26 cellular contexts compared by ENCODE assay signal in the genomic region with DNA sequence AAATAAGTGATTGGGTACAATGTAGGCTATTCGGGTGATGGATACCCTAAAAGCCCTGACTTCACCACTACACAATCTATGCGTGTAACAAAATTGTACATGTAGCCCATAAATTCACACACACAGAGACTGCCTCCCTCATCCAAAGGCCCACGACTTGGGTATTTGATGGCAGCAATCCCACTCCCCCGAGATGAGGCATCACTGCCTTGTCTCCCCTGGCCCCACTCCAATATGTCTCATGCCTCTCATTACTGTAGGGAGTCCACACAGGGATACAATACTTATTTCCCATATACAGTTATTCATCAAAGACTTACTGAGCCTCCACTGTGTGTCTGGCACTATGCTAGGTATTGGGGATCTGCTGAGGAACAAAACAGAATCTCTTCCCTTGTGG.
DNase-seq lines count a peak whose midpoint lies in the region; TF ChIP-seq lines count a peak whose summit lies in the region.
"Had no signal": no experiment of that assay in that cellular context is flagged by ENCODE, and none has a peak within 500 bp of the region (broad histone marks: within the 10 kb centered on the region; RNA-seq: fewer than 3 reads in every experiment).

No MANE protein-coding gene starts in this region.

- no peak overlapping the region for H3K4me3 ChIP-seq in esophagus muscularis mucosa
- H3K4me3 ChIP-seq: A549; BLaER1; BLaER1 treated with 17β-estradiol and CSF1 and Interleukin-3, amounts not matched to agents 10 nM and 100 nM had no signal

- 65% methylated on average over 4 of the region's 4 CpGs for WGBS in esophagus muscularis mucosa

- no peak for TF ChIP-seq POLR2A in esophagus muscularis mucosa (IDR thresholded peaks at IDR 0.05; ENCODE audit: low read depth)

- intact Hi-C loops in esophagus muscularis mucosa (cut with DNase I): no loop called here

- no peak for TF ChIP-seq EP300 in esophagus muscularis mucosa (IDR thresholded peaks at IDR 0.05)

- no peaks in the 10 kb centered on the region for H3K36me3 ChIP-seq in esophagus muscularis mucosa
- H3K36me3 ChIP-seq: BE2C; BLaER1; BLaER1 treated with 17β-estradiol and CSF1 and Interleukin-3, amounts not matched to agents 10 nM and 100 nM had no signal

- peaks cover 0 to 6% (median 2%) of the 10 kb centered on the region in 4 donors for H3K4me1 ChIP-seq in esophagus muscularis mucosa
- H3K4me1 ChIP-seq: A549; BE2C; BLaER1; BLaER1 treated with 17β-estradiol and CSF1 and Interleukin-3, amounts not matched to agents 10 nM and 100 nM; Caco-2 had no signal

- H3K27me3 ChIP-seq in esophagus muscularis mucosa: no peaks in the 10 kb centered on the region
- H3K27me3 ChIP-seq: BE2C; BLaER1; BLaER1 treated with 17β-estradiol and CSF1 and Interleukin-3, amounts not matched to agents 10 nM and 100 nM had no signal

- TF ChIP-seq CTCF in esophagus muscularis mucosa (IDR thresholded peaks at IDR 0.05): no peak

- DNase-seq in esophagus muscularis mucosa (ENCODE audit: extremely low spot score) (peak; percentile 75), COR-L47 (lab: John Stamatoyannopoulos, UW) (no peak)
- DNase-seq: 8988T; ACHN; AML-193; BE2C; C1 segment of cervical spinal cord; Caco-2; Calu3; CD4-positive, alpha-beta memory T cell; CD4-positive, alpha-beta T cell; CD4-positive, CD25-positive, alpha-beta regulatory T cell; CD8-positive, alpha-beta memory T cell; CD8-positive, alpha-beta T cell; DMS 273 treated with DMSO at 0.1 percent for 48 hours; DMS153; DMS53; DMS79; DMS79 treated with DMSO at 0.1 percent for 48 hours; DND-41; EL had no signal

- no peak overlapping the region for H3K27ac ChIP-seq in esophagus muscularis mucosa (replicated peaks in 1 of 4)
- H3K27ac ChIP-seq: 22Rv1; A549; BLaER1; BLaER1 treated with 17β-estradiol and CSF1 and Interleukin-3, amounts not matched to agents 10 nM and 100 nM; C4-2B had no signal

- peaks cover 0 to 3% (median 0%) of the 10 kb centered on the region in 4 donors for H3K9me3 ChIP-seq in esophagus muscularis mucosa
- H3K9me3 ChIP-seq: BE2C had no signal
